ENCODE assay signal across 8 cellular contexts in the genomic region with DNA sequence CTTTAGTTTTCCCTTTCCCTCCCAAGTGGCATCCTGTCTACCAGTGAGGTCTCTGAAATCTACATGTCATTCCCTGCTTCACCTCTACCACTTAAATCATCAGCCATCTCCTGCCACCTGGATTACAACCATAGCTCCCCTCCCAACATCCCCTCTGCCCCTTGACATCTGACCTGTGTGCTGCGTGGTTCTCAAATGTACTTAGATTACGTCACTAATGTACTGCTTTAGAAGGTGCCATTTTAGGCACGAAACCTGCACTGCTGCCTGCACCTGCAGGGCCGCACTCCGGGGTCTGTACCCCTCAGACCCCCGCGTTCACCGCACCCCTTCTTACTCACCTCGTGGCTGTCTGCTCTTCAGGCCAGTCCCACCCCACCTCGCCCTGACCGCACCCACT.
"Had no signal": no experiment of that assay in that cellular context is flagged by ENCODE, and none has a peak within 500 bp of the region (broad histone marks: within the 10 kb centered on the region; RNA-seq: fewer than 3 reads in every experiment).

No MANE protein-coding gene starts in this region.

- DNase-seq: GDM1, GF-D8 had no signal

- FAIRE-seq: G401.6, GM12878, GM12891, GM12892, GM18507, GM19239 had no signal

- H3K4me3 ChIP-seq: GM12878 had no signal

- ATAC-seq: GM12878 had no signal
